Comparison of ENCODE assay signal across 19 cellular contexts in genomic region chr2:61478086-61478485, GRCh38.
"Had no signal": no experiment of that assay in that cellular context is flagged by ENCODE, and none has a peak within 500 bp of the region (broad histone marks: within the 10 kb centered on the region; RNA-seq: fewer than 3 reads in every experiment).

No MANE protein-coding gene starts in this region.

- H3K4me1 Mint-ChIP-seq: activated B cell treated with CpG ODN at 0.5 μM for 24 hours had no signal

- H3K4me3 ChIP-seq: body of pancreas, psoas muscle, sigmoid colon, suprapubic skin had no signal

- H3K27me3 ChIP-seq: body of pancreas, sigmoid colon, suprapubic skin had no signal

- ATAC-seq: body of pancreas; esophagus mucosa; natural killer cell treated with Interleukin-12 subunit alpha and Interleukin-12 subunit beta and Interleukin-15 and Interleukin-18, amount 100 ng/mL, for 72 hours; psoas muscle; T-helper 17 cell had no signal

- H3K27ac Mint-ChIP-seq: dendritic cell treated with granulocyte-macrophage colony-stimulating factor and Interleukin-4, amounts not matched to agents 40 ng/mL and 50 ng/mL, for 4 days; memory B cell had no signal

- H3K4me3 Mint-ChIP-seq: activated B cell treated with CpG ODN at 0.5 μM for 24 hours; activated CD4-positive, alpha-beta T cell treated with anti-CD3 and anti-CD28 coated beads, Interleukin-2, amount 10 ng/mL, durations not matched to agents 7 days and 5 days; activated naive CD4-positive, alpha-beta T cell treated with anti-CD3 and anti-CD28 coated beads, Interleukin-2, amount 50 U/mL, for 24 hours; activated T-cell treated with anti-CD3 and anti-CD28 coated beads, Interleukin-2, amount 50 U/mL, for 24 hours; dendritic cell treated with granulocyte-macrophage colony-stimulating factor and Interleukin-4, amounts not matched to agents 40 ng/mL and 50 ng/mL, for 4 days; immature natural killer cell; memory B cell; natural killer cell treated with Interleukin-12 subunit alpha and Interleukin-12 subunit beta and Interleukin-15 and Interleukin-18, amount 100 ng/mL, for 72 hours; T-helper 17 cell; type B pancreatic cell had no signal

- H3K27me3 Mint-ChIP-seq: activated B cell treated with CpG ODN at 0.5 μM for 24 hours; activated CD4-positive, alpha-beta T cell treated with anti-CD3 and anti-CD28 coated beads, Interleukin-2, amount 10 ng/mL, durations not matched to agents 7 days and 5 days; activated naive CD4-positive, alpha-beta T cell treated with anti-CD3 and anti-CD28 coated beads, Interleukin-2, amount 50 U/mL, for 24 hours; activated T-cell treated with anti-CD3 and anti-CD28 coated beads, Interleukin-2, amount 50 U/mL, for 24 hours; dendritic cell treated with granulocyte-macrophage colony-stimulating factor and Interleukin-4, amounts not matched to agents 40 ng/mL and 50 ng/mL, for 4 days; memory B cell; natural killer cell treated with Interleukin-12 subunit alpha and Interleukin-12 subunit beta and Interleukin-15 and Interleukin-18, amount 100 ng/mL, for 72 hours; T-helper 17 cell; type B pancreatic cell had no signal

- H3K27ac ChIP-seq: body of pancreas, psoas muscle, sigmoid colon, suprapubic skin had no signal

- DNase-seq: activated B cell treated with CpG ODN at 0.5 μM for 24 hours; activated CD4-positive, alpha-beta T cell treated with anti-CD3 and anti-CD28 coated beads, Interleukin-2, amount 10 ng/mL, durations not matched to agents 7 days and 5 days; activated effector memory CD4-positive, alpha-beta T cell treated with Interleukin-2 at 50 U/mL for 16 hours; activated T-cell treated with anti-CD3 and anti-CD28 coated beads, Interleukin-2, amount 50 U/mL, for 24 hours; body of pancreas; cerebellar nuclear complex; immature natural killer cell; psoas muscle; sigmoid colon; stimulated activated CD4-positive, alpha-beta T cell treated with anti-CD3 and anti-CD28 coated beads, Interleukin-12 subunit alpha, Interleukin-12 subunit beta, amount 100 ng/mL, for 4 hours; stimulated activated naive CD4-positive, alpha-beta T cell; T-helper 17 cell had no signal

- H3K9me3 Mint-ChIP-seq: activated B cell treated with CpG ODN at 0.5 μM for 24 hours; activated CD4-positive, alpha-beta T cell treated with anti-CD3 and anti-CD28 coated beads, Interleukin-2, amount 10 ng/mL, durations not matched to agents 7 days and 5 days; activated naive CD4-positive, alpha-beta T cell treated with anti-CD3 and anti-CD28 coated beads, Interleukin-2, amount 50 U/mL, for 24 hours; activated T-cell treated with anti-CD3 and anti-CD28 coated beads, Interleukin-2, amount 50 U/mL, for 24 hours; dendritic cell treated with granulocyte-macrophage colony-stimulating factor and Interleukin-4, amounts not matched to agents 40 ng/mL and 50 ng/mL, for 4 days; immature natural killer cell; natural killer cell treated with Interleukin-12 subunit alpha and Interleukin-12 subunit beta and Interleukin-15 and Interleukin-18, amount 100 ng/mL, for 72 hours; type B pancreatic cell had no signal

- H3K4me1 ChIP-seq: body of pancreas, psoas muscle, sigmoid colon, suprapubic skin had no signal

- H3K9me3 ChIP-seq: body of pancreas, psoas muscle, sigmoid colon, suprapubic skin had no signal
